ENCODE assay signal across 11 cellular contexts in the genomic region with DNA sequence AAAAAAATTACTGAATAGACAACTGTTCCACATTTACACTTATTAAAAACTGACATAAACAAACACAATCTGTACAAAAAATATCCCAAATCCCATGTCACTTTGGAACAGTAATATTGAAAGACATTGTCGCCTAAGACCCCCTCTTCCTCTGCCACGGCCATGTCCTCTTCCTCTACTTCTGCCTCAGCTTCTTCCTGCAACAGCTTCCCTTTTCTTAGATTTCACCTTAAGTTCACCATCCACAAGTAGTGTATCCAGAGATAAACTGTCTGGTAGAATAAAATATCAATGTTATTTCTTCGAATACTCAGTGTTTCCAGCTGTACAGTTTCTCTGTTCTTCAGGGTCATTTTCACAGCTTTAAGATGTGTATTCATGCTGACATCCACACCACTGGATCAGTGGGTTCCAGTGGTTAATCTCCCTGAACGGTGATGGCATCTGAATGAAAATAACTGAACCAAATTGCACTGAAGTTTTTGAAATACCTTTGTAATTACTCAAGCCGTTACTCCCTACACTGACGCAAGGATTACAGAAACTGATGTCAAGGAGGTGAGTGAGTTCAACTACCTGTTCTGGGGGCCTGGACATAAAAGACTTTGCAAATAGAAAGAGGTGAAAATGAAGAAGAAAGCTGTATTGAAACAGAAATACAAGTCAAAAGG.
DNase-seq lines count a peak whose midpoint lies in the region; ATAC-seq, FAIRE-seq and TF ChIP-seq lines count a peak whose summit lies in the region.
"Had no signal": no experiment of that assay in that cellular context is flagged by ENCODE, and none has a peak within 500 bp of the region (broad histone marks: within the 10 kb centered on the region; RNA-seq: fewer than 3 reads in every experiment).

No MANE protein-coding gene starts in this region.

- no peaks in the 10 kb centered on the region for H3K9me3 Mint-ChIP-seq in activated naive CD4-positive, alpha-beta T cell treated with anti-CD3 and anti-CD28 coated beads, Interleukin-2, amount 10 ng/mL, durations not matched to agents 7 days and 5 days
- H3K9me3 Mint-ChIP-seq: activated CD8-positive, alpha-beta T cell treated with anti-CD3 and anti-CD28 coated beads for 36 hours had no signal

- FAIRE-seq in pancreas (lab: Jason Lieb, UNC) = no peak

- intact Hi-C loops in pancreas (cut with DNase I) = no loop called here
- intact Hi-C loops in left ventricle myocardium superior (cut with micrococcal nuclease) = no loop called here

- H3K27me3 Mint-ChIP-seq in activated naive CD4-positive, alpha-beta T cell treated with anti-CD3 and anti-CD28 coated beads, Interleukin-2, amount 10 ng/mL, durations not matched to agents 7 days and 5 days = no peaks in the 10 kb centered on the region

- H3K27ac Mint-ChIP-seq in activated naive CD4-positive, alpha-beta T cell treated with anti-CD3 and anti-CD28 coated beads, Interleukin-2, amount 10 ng/mL, durations not matched to agents 7 days and 5 days = no peak overlapping the region
- H3K27ac Mint-ChIP-seq: activated CD8-positive, alpha-beta T cell treated with anti-CD3 and anti-CD28 coated beads for 36 hours; naive thymus-derived CD4-positive, alpha-beta T cell had no signal

- in situ Hi-C loops in astrocyte of the spinal cord (cut with HindIII; ENCODE audit: low sequenced_read_pairs) = no loop called here

- H3K4me1 ChIP-seq in pancreas = no peaks in the 10 kb centered on the region

- peak; percentile 11; the same call in 1 of the 2 replicates for TF ChIP-seq RAD21 in Ishikawa (IDR thresholded peaks at IDR 0.05; ENCODE audit: low read depth)

- H3K27ac ChIP-seq in pancreas = no peak overlapping the region

- no peaks in the 10 kb centered on the region for H3K36me3 Mint-ChIP-seq in activated naive CD4-positive, alpha-beta T cell treated with anti-CD3 and anti-CD28 coated beads, Interleukin-2, amount 10 ng/mL, durations not matched to agents 7 days and 5 days
- H3K36me3 Mint-ChIP-seq: naive thymus-derived CD4-positive, alpha-beta T cell had no signal

- TF ChIP-seq CTCF in astrocyte of the spinal cord (IDR thresholded peaks at IDR 0.05; ENCODE audit: low read depth, low read length) (no peak), pancreas (IDR thresholded peaks at IDR 0.05) (no peak)

- no peak overlapping the region for H3K4me3 Mint-ChIP-seq in activated naive CD4-positive, alpha-beta T cell treated with anti-CD3 and anti-CD28 coated beads, Interleukin-2, amount 10 ng/mL, durations not matched to agents 7 days and 5 days
- H3K4me3 Mint-ChIP-seq: activated CD8-positive, alpha-beta T cell treated with anti-CD3 and anti-CD28 coated beads for 36 hours; naive thymus-derived CD4-positive, alpha-beta T cell had no signal

- no peak for ATAC-seq in pancreas
- no peak for ATAC-seq in left ventricle myocardium superior
- ATAC-seq: activated CD8-positive, alpha-beta T cell treated with anti-CD3 and anti-CD28 coated beads for 36 hours; naive thymus-derived CD4-positive, alpha-beta T cell had no signal

- H3K4me3 ChIP-seq in astrocyte of the spinal cord (ENCODE audit: low read depth, low read length) (no peak overlapping the region), pancreas (no peak overlapping the region)

- H3K4me1 Mint-ChIP-seq in activated naive CD4-positive, alpha-beta T cell treated with anti-CD3 and anti-CD28 coated beads, Interleukin-2, amount 10 ng/mL, durations not matched to agents 7 days and 5 days = no peaks in the 10 kb centered on the region
- H3K4me1 Mint-ChIP-seq: naive thymus-derived CD4-positive, alpha-beta T cell had no signal

- peak; percentile 74; the same call in 1 of the 2 replicates for TF ChIP-seq EP300 in Ishikawa (IDR thresholded peaks at IDR 0.05; ENCODE audit: borderline replicate concordance)

- H3K36me3 ChIP-seq in pancreas = no peaks in the 10 kb centered on the region

- CTCF ChIA-PET in activated naive CD4-positive, alpha-beta T cell treated with anti-CD3 and anti-CD28 coated beads, Interleukin-2, amount 10 ng/mL, durations not matched to agents 7 days and 5 days (lab: Charles Lee) = no interaction called here

- WGBS in pancreas, 2 donors = 61 to 70% methylated on average over 6 of the region's 6 CpGs

- H3K9me3 ChIP-seq in pancreas = no peaks in the 10 kb centered on the region

- DNase-seq in 8988T (peak; percentile 6), astrocyte of the spinal cord (ENCODE audit: low read depth, low spot score) (peak; percentile 78), kidney glomerular epithelial cell (lab: John Stamatoyannopoulos, UW) (peak; percentile 96), pancreas (no peak), left ventricle myocardium superior (no peak)
- no peak for DNase-seq in activated naive CD4-positive, alpha-beta T cell treated with anti-CD3 and anti-CD28 coated beads, Interleukin-2, amount 10 ng/mL, durations not matched to agents 7 days and 5 days
- DNase-seq in stimulated activated CD4-positive, alpha-beta T cell treated with anti-CD3 and anti-CD28 coated beads, Interleukin-12 subunit alpha, Interleukin-12 subunit beta, amount 100 ng/mL, for 4 hours = no peak
- DNase-seq: activated CD8-positive, alpha-beta T cell treated with anti-CD3 and anti-CD28 coated beads for 36 hours; activated gamma-delta T cell; naive thymus-derived CD4-positive, alpha-beta T cell had no signal

- no peaks in the 10 kb centered on the region for H3K27me3 ChIP-seq in pancreas

TF ChIP-seq in Ishikawa, 13 proteins besides CTCF, POLR2A, EP300 and RAD21:
- TF ChIP-seq, protein P1, sequence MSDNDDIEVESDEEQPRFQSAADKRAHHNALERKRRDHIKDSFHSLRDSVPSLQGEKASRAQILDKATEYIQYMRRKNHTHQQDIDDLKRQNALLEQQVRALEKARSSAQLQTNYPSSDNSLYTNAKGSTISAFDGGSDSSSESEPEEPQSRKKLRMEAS (IDR thresholded peaks at IDR 0.05) = no peak
- no peak for TF ChIP-seq EGR1 (IDR thresholded peaks at IDR 0.05)
- TF ChIP-seq TAF1 (IDR thresholded peaks at IDR 0.05; ENCODE audit: low read depth) = no peak
- peak; percentile 66; the same call in 1 of the 2 replicates for TF ChIP-seq CEBPB (IDR thresholded peaks at IDR 0.05)
- peak; percentile 42; the same call in 1 of the 2 replicates for TF ChIP-seq FOXM1 (IDR thresholded peaks at IDR 0.05; ENCODE audit: borderline replicate concordance, low read depth)
- TF ChIP-seq TCF12 (IDR thresholded peaks at IDR 0.05; ENCODE audit: low read depth) = peak; percentile 44; the same call in 1 of the 2 replicates
- peak; percentile 84 for TF ChIP-seq TEAD4 (IDR thresholded peaks at IDR 0.05)
- no peak for TF ChIP-seq ZBTB7A (IDR thresholded peaks at IDR 0.05; ENCODE audit: low read depth)
- no peak for TF ChIP-seq YY1 (IDR thresholded peaks at IDR 0.05; ENCODE audit: low read depth)
- TF ChIP-seq, protein P2, sequence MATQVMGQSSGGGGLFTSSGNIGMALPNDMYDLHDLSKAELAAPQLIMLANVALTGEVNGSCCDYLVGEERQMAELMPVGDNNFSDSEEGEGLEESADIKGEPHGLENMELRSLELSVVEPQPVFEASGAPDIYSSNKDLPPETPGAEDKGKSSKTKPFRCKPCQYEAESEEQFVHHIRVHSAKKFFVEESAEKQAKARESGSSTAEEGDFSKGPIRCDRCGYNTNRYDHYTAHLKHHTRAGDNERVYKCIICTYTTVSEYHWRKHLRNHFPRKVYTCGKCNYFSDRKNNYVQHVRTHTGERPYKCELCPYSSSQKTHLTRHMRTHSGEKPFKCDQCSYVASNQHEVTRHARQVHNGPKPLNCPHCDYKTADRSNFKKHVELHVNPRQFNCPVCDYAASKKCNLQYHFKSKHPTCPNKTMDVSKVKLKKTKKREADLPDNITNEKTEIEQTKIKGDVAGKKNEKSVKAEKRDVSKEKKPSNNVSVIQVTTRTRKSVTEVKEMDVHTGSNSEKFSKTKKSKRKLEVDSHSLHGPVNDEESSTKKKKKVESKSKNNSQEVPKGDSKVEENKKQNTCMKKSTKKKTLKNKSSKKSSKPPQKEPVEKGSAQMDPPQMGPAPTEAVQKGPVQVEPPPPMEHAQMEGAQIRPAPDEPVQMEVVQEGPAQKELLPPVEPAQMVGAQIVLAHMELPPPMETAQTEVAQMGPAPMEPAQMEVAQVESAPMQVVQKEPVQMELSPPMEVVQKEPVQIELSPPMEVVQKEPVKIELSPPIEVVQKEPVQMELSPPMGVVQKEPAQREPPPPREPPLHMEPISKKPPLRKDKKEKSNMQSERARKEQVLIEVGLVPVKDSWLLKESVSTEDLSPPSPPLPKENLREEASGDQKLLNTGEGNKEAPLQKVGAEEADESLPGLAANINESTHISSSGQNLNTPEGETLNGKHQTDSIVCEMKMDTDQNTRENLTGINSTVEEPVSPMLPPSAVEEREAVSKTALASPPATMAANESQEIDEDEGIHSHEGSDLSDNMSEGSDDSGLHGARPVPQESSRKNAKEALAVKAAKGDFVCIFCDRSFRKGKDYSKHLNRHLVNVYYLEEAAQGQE (IDR thresholded peaks at IDR 0.05; ENCODE audit: low read depth) = no peak
- peak; percentile 68 for TF ChIP-seq CREB1 (IDR thresholded peaks at IDR 0.05; ENCODE audit: low read depth)
- TF ChIP-seq, protein P3, sequence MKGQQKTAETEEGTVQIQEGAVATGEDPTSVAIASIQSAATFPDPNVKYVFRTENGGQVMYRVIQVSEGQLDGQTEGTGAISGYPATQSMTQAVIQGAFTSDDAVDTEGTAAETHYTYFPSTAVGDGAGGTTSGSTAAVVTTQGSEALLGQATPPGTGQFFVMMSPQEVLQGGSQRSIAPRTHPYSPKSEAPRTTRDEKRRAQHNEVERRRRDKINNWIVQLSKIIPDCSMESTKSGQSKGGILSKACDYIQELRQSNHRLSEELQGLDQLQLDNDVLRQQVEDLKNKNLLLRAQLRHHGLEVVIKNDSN (IDR thresholded peaks at IDR 0.05) = no peak
- TF ChIP-seq NFIC (IDR thresholded peaks at IDR 0.05) = 0 out of 2 replicates have a peak, but pooled peaks have one; percentile 24

Comparison
In these comparisons a context has a peak if more than half of its experiments do, and no peak if none do; other contexts are left out.
1. DNase-seq: peak in 8988T (single experiment), astrocyte of the spinal cord (single experiment) and kidney glomerular epithelial cell (single experiment); none in pancreas (0 of 6), left ventricle myocardium superior (single experiment), activated naive CD4-positive, alpha-beta T cell treated with anti-CD3 and anti-CD28 coated beads, Interleukin-2, amount 10 ng/mL, durations not matched to agents 7 days and 5 days (single experiment) and stimulated activated CD4-positive, alpha-beta T cell treated with anti-CD3 and anti-CD28 coated beads, Interleukin-12 subunit alpha, Interleukin-12 subunit beta, amount 100 ng/mL, for 4 hours (single experiment).